9 cellular contexts compared by ENCODE assay signal in the genomic region with DNA sequence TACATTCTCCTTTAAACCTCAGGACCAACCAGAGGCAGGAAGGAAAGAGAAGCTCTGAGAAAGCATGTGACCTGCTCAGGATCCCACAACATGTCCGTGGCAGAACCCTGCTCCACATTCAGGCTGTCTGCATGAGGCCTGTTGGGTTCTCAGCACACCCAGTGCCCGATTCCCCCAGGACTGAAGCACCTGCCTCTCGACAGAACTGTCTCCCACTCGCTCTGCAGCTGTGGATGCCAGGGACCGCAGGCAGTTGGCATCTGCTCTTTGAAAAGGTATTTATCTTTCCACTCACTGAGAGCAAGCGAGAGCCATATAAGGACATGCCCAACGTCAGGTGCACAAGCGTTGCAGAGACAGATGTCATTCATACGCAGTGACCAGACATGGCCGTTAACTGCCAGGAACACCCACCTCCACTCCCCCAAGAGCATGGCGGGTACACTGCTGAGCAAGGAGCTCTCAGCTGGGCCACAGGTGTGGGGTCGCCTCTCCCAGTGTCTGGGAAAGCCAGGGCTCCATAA. TPM values are rescaled to one million over a fixed set of nuclear protein-coding genes. Genes with fewer than 3 reads are reported as not detected.
DNase-seq lines count a peak whose midpoint lies in the region; ATAC-seq lines count a peak whose summit lies in the region.
"Had no signal": no experiment of that assay in that cellular context is flagged by ENCODE, and none has a peak within 500 bp of the region (broad histone marks: within the 10 kb centered on the region; RNA-seq: fewer than 3 reads in every experiment).

No MANE protein-coding gene starts in this region.

- peak; percentile 57 for ATAC-seq in activated CD8-positive, alpha-beta memory T cell treated with anti-CD3 and anti-CD28 coated beads, Interleukin-2, amount 10 ng/mL, durations not matched to agents 7 days and 5 days
- ATAC-seq in Right ventricle myocardium superior (ENCODE audit: poor library complexity), result peak; percentile 59
- ATAC-seq in GM19467 (IDR thresholded peaks at IDR 0.05; ENCODE audit: unreplicated experiment), result no peak
- no peak for ATAC-seq in HG02759 (IDR thresholded peaks at IDR 0.05; ENCODE audit: unreplicated experiment)

- H3K36me3 Mint-ChIP-seq in activated CD8-positive, alpha-beta memory T cell treated with anti-CD3 and anti-CD28 coated beads, Interleukin-2, amount 10 ng/mL, durations not matched to agents 7 days and 5 days, result no peaks in the 10 kb centered on the region

- no peaks in the 10 kb centered on the region for H3K27me3 Mint-ChIP-seq in activated CD8-positive, alpha-beta memory T cell treated with anti-CD3 and anti-CD28 coated beads, Interleukin-2, amount 10 ng/mL, durations not matched to agents 7 days and 5 days

- intact Hi-C loops in Right ventricle myocardium superior (cut with DNase I), result no loop called here

- no peak for DNase-seq in activated CD8-positive, alpha-beta memory T cell treated with anti-CD3 and anti-CD28 coated beads, Interleukin-2, amount 10 ng/mL, durations not matched to agents 7 days and 5 days
- DNase-seq in activated CD8-positive, alpha-beta memory T cell treated with anti-CD3 and anti-CD28 coated beads for 24 hours, result no peak
- DNase-seq in T-helper 22 cell (ENCODE audit: low read depth), result peak; percentile 9
- DNase-seq in Right ventricle myocardium superior, result peak; percentile 52
- DNase-seq in ecto neural progenitor cell (ENCODE audit: low spot score), result no peak

- H3K4me3 Mint-ChIP-seq in activated CD8-positive, alpha-beta memory T cell treated with anti-CD3 and anti-CD28 coated beads, Interleukin-2, amount 10 ng/mL, durations not matched to agents 7 days and 5 days, result no peak overlapping the region
- H3K4me3 Mint-ChIP-seq: nephron had no signal

- H3K9me3 Mint-ChIP-seq in activated CD8-positive, alpha-beta memory T cell treated with anti-CD3 and anti-CD28 coated beads, Interleukin-2, amount 10 ng/mL, durations not matched to agents 7 days and 5 days (ENCODE audit: low read depth), result no peaks in the 10 kb centered on the region
- H3K9me3 Mint-ChIP-seq: nephron had no signal

- peak overlapping the region; percentile 42 for H3K27ac Mint-ChIP-seq in activated CD8-positive, alpha-beta memory T cell treated with anti-CD3 and anti-CD28 coated beads, Interleukin-2, amount 10 ng/mL, durations not matched to agents 7 days and 5 days
- H3K27ac Mint-ChIP-seq: nephron had no signal

- CTCF ChIA-PET in activated CD8-positive, alpha-beta memory T cell treated with anti-CD3 and anti-CD28 coated beads, Interleukin-2, amount 10 ng/mL, durations not matched to agents 7 days and 5 days (lab: Charles Lee), result interaction anchor here (1.3 to 1.6 kb wide), 2 partner anchors 13 to 27 kb away, joined by 3 read pairs; no protein-coding TSS in a partner anchor

- H3K4me1 Mint-ChIP-seq in activated CD8-positive, alpha-beta memory T cell treated with anti-CD3 and anti-CD28 coated beads, Interleukin-2, amount 10 ng/mL, durations not matched to agents 7 days and 5 days, result peaks cover 20% of the 10 kb centered on the region

- H3K27ac ChIP-seq in temporal lobe (ENCODE audit: low read depth, low read length), result peak overlapping the region; percentile 2

RNA-seq across cellular contexts. Expression of a gene that starts 18.9 kb away (rescaled TPM):
- 10 to 100 TPM in 1 of 2 experiments, 1 to 10 TPM in 1; 8.6 to 11.6 TPM for total RNA-seq in activated CD8-positive, alpha-beta memory T cell treated with anti-CD3 and anti-CD28 coated beads, Interleukin-2, amount 10 ng/mL, durations not matched to agents 7 days and 5 days
- total RNA-seq in Right ventricle myocardium superior (17.0 TPM), temporal lobe (8.4 TPM)

Comparison
In these comparisons a context has a peak if more than half of its experiments do, and no peak if none do; other contexts are left out.
1. ATAC-seq: peak in activated CD8-positive, alpha-beta memory T cell treated with anti-CD3 and anti-CD28 coated beads, Interleukin-2, amount 10 ng/mL, durations not matched to agents 7 days and 5 days (single experiment) and Right ventricle myocardium superior (single experiment); none in GM19467 (single experiment) and HG02759 (single experiment).
2. DNase-seq: peak in T-helper 22 cell (single experiment) and Right ventricle myocardium superior (single experiment); none in activated CD8-positive, alpha-beta memory T cell treated with anti-CD3 and anti-CD28 coated beads, Interleukin-2, amount 10 ng/mL, durations not matched to agents 7 days and 5 days (single experiment), activated CD8-positive, alpha-beta memory T cell treated with anti-CD3 and anti-CD28 coated beads for 24 hours (single experiment) and ecto neural progenitor cell (single experiment).